Comparison of ENCODE assay signal across 16 cellular contexts in the genomic region with DNA sequence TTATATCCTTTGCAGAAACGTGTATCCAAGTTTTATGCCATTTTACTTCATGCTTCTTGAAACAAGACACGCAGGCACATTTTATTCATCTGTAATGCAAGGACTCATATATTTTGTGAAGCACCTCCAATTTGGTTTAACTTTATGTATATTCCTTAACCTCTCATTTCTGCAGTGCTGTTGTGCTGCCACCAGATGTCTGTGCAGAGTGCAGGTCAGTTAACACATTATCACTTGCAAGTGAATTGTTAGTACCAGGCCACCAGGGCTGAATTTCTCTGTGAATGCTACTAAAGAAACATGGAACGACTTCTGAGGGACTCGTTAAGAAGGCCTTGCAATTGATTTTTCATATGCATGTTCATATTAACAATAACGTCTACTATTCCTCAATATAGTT.
DNase-seq lines count a peak whose midpoint lies in the region; ATAC-seq and TF ChIP-seq lines count a peak whose summit lies in the region.
"Had no signal": no experiment of that assay in that cellular context is flagged by ENCODE, and none has a peak within 500 bp of the region (broad histone marks: within the 10 kb centered on the region; RNA-seq: fewer than 3 reads in every experiment).

No MANE protein-coding gene starts in this region.

- H3K18ac ChIP-seq in mesenchymal stem cell (ENCODE audit: low read depth in 1 of 2, low read length in 2 of 2), result no peak overlapping the region

- TF ChIP-seq CTCF in RWPE2 (IDR thresholded peaks at IDR 0.05; ENCODE audit: poor library complexity, severe bottlenecking), result peak; percentile 32
- TF ChIP-seq CTCF in tibial nerve (IDR thresholded peaks at IDR 0.05), result no peak

- H3K27ac ChIP-seq in RWPE2 (ENCODE audit: poor library complexity, severe bottlenecking) (no peak overlapping the region), mesenchymal stem cell (ENCODE audit: low read length, poor library complexity, severe bottlenecking) (no peak overlapping the region), tibial nerve (no peak overlapping the region)
- H3K27ac ChIP-seq: parathyroid adenoma had no signal

- H3K9me3 ChIP-seq in RWPE2 (ENCODE audit: severe bottlenecking), result no peaks in the 10 kb centered on the region
- H3K9me3 ChIP-seq in mesenchymal stem cell (ENCODE audit: control insufficient read depth, low read length), result peaks cover 13% of the 10 kb centered on the region
- H3K9me3 ChIP-seq in tibial nerve, result no peaks in the 10 kb centered on the region
- H3K9me3 ChIP-seq: BE2C, mucosa of descending colon had no signal

- H2AFZ ChIP-seq in mesenchymal stem cell (ENCODE audit: low read depth, low read length), result no peak overlapping the region
- H2AFZ ChIP-seq: parathyroid adenoma had no signal

- peak; percentile 15 for DNase-seq in D341Med (ENCODE audit: low spot score)
- DNase-seq in HEK293T (ENCODE audit: extremely low spot score), result peak; percentile 4
- no peak for DNase-seq in RWPE2 (ENCODE audit: low spot score)
- DNase-seq in mesenchymal stem cell, result peak; percentile 1
- no peak for DNase-seq in tibial nerve (ENCODE audit: low spot score in 2 of 2)
- no peak for DNase-seq in HCEC 1CT
- DNase-seq: activated CD8-positive, alpha-beta memory T cell treated with anti-CD3 and anti-CD28 coated beads for 24 hours; activated effector memory CD4-positive, alpha-beta T cell treated with Interleukin-2 at 50 U/mL for 16 hours; anterior cingulate cortex; BE2C; EL; mucosa of descending colon; stimulated activated naive CD4-positive, alpha-beta T cell treated with Interleukin-2 at 50 U/mL for 16 hours had no signal

- no peak overlapping the region for H3K4me3 ChIP-seq in RWPE2 (ENCODE audit: severe bottlenecking)
- no peak overlapping the region for H3K4me3 ChIP-seq in mesenchymal stem cell (ENCODE audit: insufficient read depth in 1 of 2, low read depth in 1 of 2, low read length in 2 of 2)
- no peak overlapping the region for H3K4me3 ChIP-seq in tibial nerve
- H3K4me3 ChIP-seq: mucosa of descending colon had no signal

- no peak overlapping the region for H3K9ac ChIP-seq in mesenchymal stem cell (ENCODE audit: low read length)
- H3K9ac ChIP-seq: parathyroid adenoma had no signal

- ATAC-seq in RWPE2 (ENCODE audit: low read depth), result 0 out of 3 replicates have a peak, but pooled peaks have one; percentile 35
- ATAC-seq in GM18517 (IDR thresholded peaks at IDR 0.05; ENCODE audit: unreplicated experiment), result no peak
- ATAC-seq: esophagus mucosa, mucosa of descending colon had no signal

- no peak overlapping the region for H3K4me2 ChIP-seq in mesenchymal stem cell (ENCODE audit: low read length, poor library complexity, severe bottlenecking)

- H2BK5ac ChIP-seq in mesenchymal stem cell (ENCODE audit: low read depth, low read length, poor library complexity, severe bottlenecking), result no peak overlapping the region

- no peak overlapping the region for H2BK12ac ChIP-seq in mesenchymal stem cell (ENCODE audit: low read length in 2 of 2)

- H4K8ac ChIP-seq in mesenchymal stem cell (ENCODE audit: low read length), result no peak overlapping the region

- H3K27me3 ChIP-seq in RWPE2 (ENCODE audit: insufficient read depth, poor library complexity, severe bottlenecking) (no peaks in the 10 kb centered on the region), mesenchymal stem cell (ENCODE audit: control insufficient read depth in 1 of 2, insufficient read depth in 1 of 2, low read length in 2 of 2) (no peaks in the 10 kb centered on the region), tibial nerve (no peaks in the 10 kb centered on the region)
- H3K27me3 ChIP-seq: BE2C had no signal

- TF ChIP-seq EP300 in tibial nerve (IDR thresholded peaks at IDR 0.05), result no peak

- no peak overlapping the region for H2BK120ac ChIP-seq in mesenchymal stem cell (ENCODE audit: low read depth, low read length)

- no peaks in the 10 kb centered on the region for H3K4me1 ChIP-seq in RWPE2 (ENCODE audit: insufficient read depth, poor library complexity, severe bottlenecking)
- H3K4me1 ChIP-seq in mesenchymal stem cell (ENCODE audit: control insufficient read depth, insufficient read depth, low read depth, low read length), result no peaks in the 10 kb centered on the region
- H3K4me1 ChIP-seq in tibial nerve, result no peaks in the 10 kb centered on the region
- H3K4me1 ChIP-seq: BE2C, parathyroid adenoma had no signal

- H3K79me1 ChIP-seq in mesenchymal stem cell (replicated peaks; ENCODE audit: low read length, poor library complexity, severe bottlenecking), result no peaks in the 10 kb centered on the region

- H3K36me3 ChIP-seq in RWPE2 (ENCODE audit: low read depth) (no peaks in the 10 kb centered on the region), mesenchymal stem cell (ENCODE audit: control insufficient read depth in 1 of 2, insufficient read depth in 2 of 2, low read depth in 1 of 2, low read length in 2 of 2) (no peaks in the 10 kb centered on the region), tibial nerve (no peaks in the 10 kb centered on the region)
- H3K36me3 ChIP-seq: BE2C had no signal

- H4K91ac ChIP-seq in mesenchymal stem cell (ENCODE audit: low read length), result no peak overlapping the region

- no peak overlapping the region for H3K14ac ChIP-seq in mesenchymal stem cell (ENCODE audit: low read length in 2 of 2)

- H3K4ac ChIP-seq in mesenchymal stem cell (ENCODE audit: low read depth in 1 of 2, low read length in 2 of 2), result no peak overlapping the region

- H2AK5ac ChIP-seq in mesenchymal stem cell (ENCODE audit: low read length, severe bottlenecking), result no peak overlapping the region

- CTCF ChIA-PET in HEK293T (lab: Yijun Ruan, JAX), result no interaction called here

- H2BK15ac ChIP-seq in mesenchymal stem cell (ENCODE audit: low read depth, poor library complexity, severe bottlenecking), result no peak overlapping the region

- 80% methylated on average over 1 of the region's 5 CpGs for WGBS in mesenchymal stem cell
- 60 to 68% methylated on average over 5 of the region's 5 CpGs for WGBS in tibial nerve, 2 donors

- no peak for TF ChIP-seq POLR2A in tibial nerve (IDR thresholded peaks at IDR 0.05)

- no peak overlapping the region for H3K23ac ChIP-seq in mesenchymal stem cell (ENCODE audit: low read length in 2 of 2)

- POLR2A ChIA-PET in HEK293T (lab: Yijun Ruan, JAX), result no interaction called here

TF ChIP-seq in HEK293T, 16 proteins besides CTCF, POLR2A, EP300 and RAD21:
- TF ChIP-seq TARDBP (IDR thresholded peaks at IDR 0.05) (no peak), FOXA1 (IDR thresholded peaks at IDR 0.05) (no peak), SUZ12 (IDR thresholded peaks at IDR 0.05) (no peak), LEF1 (IDR thresholded peaks at IDR 0.05; ENCODE audit: borderline replicate concordance) (no peak), L3MBTL2 (conservative IDR thresholded peaks at IDR 0.05) (no peak), ARNT (IDR thresholded peaks at IDR 0.05) (no peak), BHLHE40 (IDR thresholded peaks at IDR 0.05; ENCODE audit: borderline replicate concordance) (no peak), ZNF384 (IDR thresholded peaks at IDR 0.05) (no peak), CTBP1 (IDR thresholded peaks at IDR 0.05; ENCODE audit: borderline replicate concordance) (no peak), FOXM1 (IDR thresholded peaks at IDR 0.05; ENCODE audit: borderline replicate concordance) (no peak), FOXK2 (IDR thresholded peaks at IDR 0.05) (no peak), NFRKB (IDR thresholded peaks at IDR 0.05) (no peak), ELF4 (IDR thresholded peaks at IDR 0.05) (no peak), HDGF (IDR thresholded peaks at IDR 0.05; ENCODE audit: borderline replicate concordance) (no peak), SP1 (IDR thresholded peaks at IDR 0.05) (no peak)
- TF ChIP-seq, protein P1, sequence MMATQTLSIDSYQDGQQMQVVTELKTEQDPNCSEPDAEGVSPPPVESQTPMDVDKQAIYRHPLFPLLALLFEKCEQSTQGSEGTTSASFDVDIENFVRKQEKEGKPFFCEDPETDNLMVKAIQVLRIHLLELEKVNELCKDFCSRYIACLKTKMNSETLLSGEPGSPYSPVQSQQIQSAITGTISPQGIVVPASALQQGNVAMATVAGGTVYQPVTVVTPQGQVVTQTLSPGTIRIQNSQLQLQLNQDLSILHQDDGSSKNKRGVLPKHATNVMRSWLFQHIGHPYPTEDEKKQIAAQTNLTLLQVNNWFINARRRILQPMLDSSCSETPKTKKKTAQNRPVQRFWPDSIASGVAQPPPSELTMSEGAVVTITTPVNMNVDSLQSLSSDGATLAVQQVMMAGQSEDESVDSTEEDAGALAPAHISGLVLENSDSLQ (IDR thresholded peaks at IDR 0.05), result no peak

Comparison
In these comparisons a context has a peak if more than half of its experiments do, and no peak if none do; other contexts are left out.
1. DNase-seq: peak in D341Med (single experiment), HEK293T (single experiment) and mesenchymal stem cell (single experiment); none in RWPE2 (single experiment), tibial nerve (0 of 2) and HCEC 1CT (single experiment).